Comparison of ENCODE assay signal across 10 cellular contexts in the genomic region with DNA sequence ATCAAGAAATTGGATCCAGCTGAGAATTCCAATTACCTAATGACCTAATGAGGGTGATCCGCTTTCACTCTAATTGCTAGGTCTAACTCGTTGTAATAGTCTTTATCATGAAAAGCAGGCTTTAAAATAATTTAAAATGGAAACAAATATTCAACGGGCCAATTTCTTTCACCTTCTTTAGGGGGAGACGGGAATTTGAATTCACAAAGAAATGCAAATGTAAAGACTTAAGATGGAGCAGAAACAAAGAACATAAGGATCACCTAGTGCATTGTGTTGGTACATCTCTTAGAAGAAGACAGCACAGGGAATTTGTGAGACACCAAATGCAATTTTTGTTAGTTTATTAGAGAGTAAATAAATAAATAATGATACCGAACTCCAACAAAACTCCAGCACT. TPM values are rescaled to one million over a fixed set of nuclear protein-coding genes. Genes with fewer than 3 reads are reported as not detected.
DNase-seq lines count a peak whose midpoint lies in the region; ATAC-seq and TF ChIP-seq lines count a peak whose summit lies in the region.
"Had no signal": no experiment of that assay in that cellular context is flagged by ENCODE, and none has a peak within 500 bp of the region (broad histone marks: within the 10 kb centered on the region; RNA-seq: fewer than 3 reads in every experiment).

No MANE protein-coding gene starts in this region.

- H3K4me3 Mint-ChIP-seq in brain (peak overlapping the region; percentile 87 to 96 (median 89)), mesothelial cell of epicardium (peak overlapping the region; percentile 80)

- H3K27me3 Mint-ChIP-seq in brain (peaks cover 68% of the 10 kb centered on the region), mesothelial cell of epicardium (ENCODE audit: low read depth) (peaks cover 49% of the 10 kb centered on the region)

- H3K27ac ChIP-seq in heart right ventricle, result peak overlapping the region in 2 of 10 donors; percentile 77 to 84
- H3K27ac ChIP-seq in vagina, result no peak overlapping the region
- no peak overlapping the region for H3K27ac ChIP-seq in gastroesophageal sphincter

- peak overlapping the region in 4 of 5 experiments; percentile 31 to 89 (median 80) for H3K27ac Mint-ChIP-seq in brain
- H3K27ac Mint-ChIP-seq in mesothelial cell of epicardium, result peak overlapping the region; percentile 73

- 19 to 25% methylated on average over 5 of the region's 5 CpGs for WGBS in heart right ventricle, 2 donors
- WGBS in gastroesophageal sphincter (ENCODE audit: low coverage in 1 of 2), 2 donors, result 21 to 30% methylated on average over 5 of the region's 5 CpGs

- peaks cover 27% of the 10 kb centered on the region for H3K4me1 Mint-ChIP-seq in brain
- peaks cover 14% of the 10 kb centered on the region for H3K4me1 Mint-ChIP-seq in mesothelial cell of epicardium

- H3K36me3 Mint-ChIP-seq in brain (no peaks in the 10 kb centered on the region), mesothelial cell of epicardium (no peaks in the 10 kb centered on the region)

- intact Hi-C loops in heart right ventricle (cut with DNase I) (loop anchor here in 5 of 10 donors (5.0 to 10.0 kb wide), 4 partner anchors 84 to 256 kb away; no protein-coding TSS in a partner anchor), Right ventricle myocardium inferior (cut with DNase I) (loop anchor here (10.0 kb wide), 1 partner anchor 84 kb away; no protein-coding TSS in a partner anchor), vagina (cut with DNase I) (no loop called here)

- DNase-seq in heart right ventricle (no peak), Right ventricle myocardium inferior (ENCODE audit: missing footprints) (no peak), mesothelial cell of epicardium (ENCODE audit: low spot score in 2 of 2, unreplicated experiment in 2 of 2) (no peak), vagina (ENCODE audit: extremely low spot score in 2 of 2) (no peak)
- DNase-seq: activated naive CD4-positive, alpha-beta T cell; GOT3 had no signal

- no peak for TF ChIP-seq CTCF in heart right ventricle (IDR thresholded peaks at IDR 0.05)
- no peak for TF ChIP-seq CTCF in brain (conservative IDR thresholded peaks at IDR 0.05)
- TF ChIP-seq CTCF in mesothelial cell of epicardium (IDR thresholded peaks at IDR 0.05; ENCODE audit: unreplicated experiment), result no peak
- no peak for TF ChIP-seq CTCF in vagina (IDR thresholded peaks at IDR 0.05)
- TF ChIP-seq CTCF in gastroesophageal sphincter (IDR thresholded peaks at IDR 0.05), result no peak

- no peak for TF ChIP-seq EP300 in gastroesophageal sphincter (IDR thresholded peaks at IDR 0.05)

- H3K27me3 ChIP-seq in heart right ventricle (peaks cover 0 to 66% (median 27%) of the 10 kb centered on the region in 7 donors), vagina (no peaks in the 10 kb centered on the region), gastroesophageal sphincter (peaks cover 39% of the 10 kb centered on the region)

- H3K9me3 Mint-ChIP-seq in brain (peaks cover 0 to 12% (median 0%) of the 10 kb centered on the region in 5 experiments), mesothelial cell of epicardium (no peaks in the 10 kb centered on the region)

- H3K36me3 ChIP-seq in heart right ventricle (no peaks in the 10 kb centered on the region), vagina (no peaks in the 10 kb centered on the region), gastroesophageal sphincter (no peaks in the 10 kb centered on the region)

- peaks cover 7 to 35% (median 21%) of the 10 kb centered on the region in 9 donors for H3K4me1 ChIP-seq in heart right ventricle
- peaks cover 36% of the 10 kb centered on the region for H3K4me1 ChIP-seq in vagina
- H3K4me1 ChIP-seq in gastroesophageal sphincter, result peaks cover 0 to 38% (median 11%) of the 10 kb centered on the region in 3 donors

- H3K9me3 ChIP-seq in heart right ventricle, result no peaks in the 10 kb centered on the region
- no peaks in the 10 kb centered on the region for H3K9me3 ChIP-seq in vagina
- H3K9me3 ChIP-seq in gastroesophageal sphincter, result no peaks in the 10 kb centered on the region

- TF ChIP-seq POLR2A in vagina (IDR thresholded peaks at IDR 0.05) (no peak), gastroesophageal sphincter (IDR thresholded peaks at IDR 0.05) (no peak)

- H3K4me3 ChIP-seq in heart right ventricle (peak overlapping the region in 9 of 10 donors; percentile 65 to 94 (median 86)), vagina (peak overlapping the region; percentile 50 to 63), gastroesophageal sphincter (peak overlapping the region in 1 of 2 donors; percentile 74)

- ATAC-seq in heart right ventricle (no peak), Right ventricle myocardium inferior (no peak), GM21717 (IDR thresholded peaks at IDR 0.05; ENCODE audit: unreplicated experiment) (no peak), GM19397 (IDR thresholded peaks at IDR 0.05; ENCODE audit: unreplicated experiment) (no peak), gastroesophageal sphincter (no peak)

RNA-seq across cellular contexts. Expression of a gene that starts 1.5 kb away (rescaled TPM):
- 10 to 100 TPM in 1 of 10 donors, 1 to 10 TPM in 9; 4.7 to 10.7 (median 7.6) TPM for total RNA-seq in heart right ventricle
- 1 to 10 TPM; 1.0 to 9.6 TPM for polyA plus RNA-seq in heart right ventricle
- 9.3 TPM for total RNA-seq in Right ventricle myocardium inferior
- 5.1 TPM for polyA plus RNA-seq in brain (ENCODE audit: insufficient read depth, low read depth, low replicate concordance)
- 17.1 to 19.6 TPM (median 19.1 TPM) in 3 replicates for total RNA-seq in mesothelial cell of epicardium
- total RNA-seq in vagina, result 3.4 TPM
- 1 to 10 TPM; 2.8 to 7.8 (median 3.5) TPM for total RNA-seq in gastroesophageal sphincter
